8 cellular contexts compared by ENCODE assay signal in the genomic region with DNA sequence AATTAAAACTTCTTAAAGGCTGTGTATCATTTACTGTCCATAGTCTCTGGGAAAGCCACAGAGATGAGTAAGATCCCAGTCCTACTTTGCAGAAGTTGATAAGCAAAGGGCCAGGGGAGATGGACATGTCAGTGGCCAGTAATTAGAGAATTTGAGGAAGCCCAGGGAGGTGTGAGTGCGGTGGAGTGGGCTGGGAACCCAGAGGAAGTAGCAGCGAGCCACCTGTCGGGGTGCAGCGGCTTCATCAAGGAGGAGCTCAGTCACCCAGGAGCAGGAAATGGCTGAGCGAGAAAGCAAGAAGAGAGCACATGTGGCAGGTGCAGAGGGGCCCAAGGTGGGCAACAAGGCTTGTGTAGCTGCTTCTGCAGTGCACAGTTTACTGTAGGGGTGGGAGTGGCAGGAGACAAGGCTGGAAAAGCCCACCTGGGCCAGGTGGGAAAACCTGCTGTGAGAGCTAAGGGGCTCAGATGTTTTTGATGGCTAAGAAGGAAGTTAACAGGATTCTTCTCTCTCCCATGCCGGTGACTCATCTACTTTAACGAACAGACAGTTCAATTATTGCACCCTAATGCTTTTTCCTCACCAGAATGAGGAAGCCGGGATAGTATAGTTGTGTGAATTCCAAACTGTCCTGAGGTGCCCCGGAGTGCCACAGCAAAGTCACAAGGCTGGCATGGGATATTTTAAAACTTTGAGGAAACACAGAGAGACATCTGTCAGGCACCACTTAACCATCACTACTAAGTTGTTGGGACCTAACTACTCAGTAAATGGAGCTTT. TPM values are rescaled to one million over a fixed set of nuclear protein-coding genes. Genes with fewer than 3 reads are reported as not detected.
DNase-seq lines count a peak whose midpoint lies in the region; ATAC-seq and TF ChIP-seq lines count a peak whose summit lies in the region.

No MANE protein-coding gene starts in this region.

- DNase-seq in Kasumi-1 (lab: John Stamatoyannopoulos, UW) (peak; percentile 68 to 71), neuronal stem cell (ENCODE audit: low spot score) (no peak), chondrocyte (ENCODE audit: low spot score) (no peak), AG20443 (ENCODE audit: low spot score) (no peak), putamen (ENCODE audit: low spot score) (no peak)
- DNase-seq in activated T-helper 1 cell treated with anti-CD3 and anti-CD28 coated beads, Interleukin-12 subunit alpha, Interleukin-12 subunit beta, Interleukin-2, Interleukin-4 antibody, amounts not matched to agents 30 ng/mL and 10 ng/mL and 1 ng/mL, durations not matched to agents 14 hours and 24 hours and 36 hours (ENCODE audit: low spot score) = peak; percentile 11

- no peak overlapping the region for H2AK5ac ChIP-seq in neuronal stem cell (ENCODE audit: low read depth, low read length)

- H3K9me3 ChIP-seq in BLaER1 (peaks cover 21% of the 10 kb centered on the region), neuronal stem cell (replicated peaks in 1 of 2; ENCODE audit: control insufficient read depth in 2 of 2, insufficient read depth in 1 of 2, low read depth in 1 of 2, low read length in 2 of 2) (peaks cover 0 to 12% of the 10 kb centered on the region in 2 donors)

- TF ChIP-seq CTCF in chondrocyte (IDR thresholded peaks at IDR 0.05) = no peak

- H2BK5ac ChIP-seq in neuronal stem cell (ENCODE audit: low read length) = no peak overlapping the region

- no peak overlapping the region for H3K9ac ChIP-seq in BLaER1
- H3K9ac ChIP-seq in neuronal stem cell (ENCODE audit: low read depth, low read length, poor library complexity) = no peak overlapping the region

- H3K4me1 Mint-ChIP-seq in activated T-helper 1 cell treated with anti-CD3 and anti-CD28 coated beads, Interleukin-12 subunit alpha, Interleukin-12 subunit beta, Interleukin-2, Interleukin-4 antibody, amounts not matched to agents 30 ng/mL and 10 ng/mL and 1 ng/mL, durations not matched to agents 14 hours and 24 hours and 36 hours (ENCODE audit: low read depth) = peaks cover 41% of the 10 kb centered on the region
- no peaks in the 10 kb centered on the region for H3K4me1 Mint-ChIP-seq in chondrocyte (ENCODE audit: low read depth)

- H3K27ac ChIP-seq in BLaER1 = peak overlapping the region; percentile 39; the same call in 1 of the 2 replicates
- H3K27ac ChIP-seq in neuronal stem cell (replicated peaks; ENCODE audit: low read length) = no peak overlapping the region

- H4K20me1 ChIP-seq in BLaER1 = peaks cover 94% of the 10 kb centered on the region

- no peak overlapping the region for H3K14ac ChIP-seq in neuronal stem cell (ENCODE audit: low read length)

- peaks cover 9% of the 10 kb centered on the region for H3K27me3 Mint-ChIP-seq in activated T-helper 1 cell treated with anti-CD3 and anti-CD28 coated beads, Interleukin-12 subunit alpha, Interleukin-12 subunit beta, Interleukin-2, Interleukin-4 antibody, amounts not matched to agents 30 ng/mL and 10 ng/mL and 1 ng/mL, durations not matched to agents 14 hours and 24 hours and 36 hours (ENCODE audit: insufficient read depth)
- H3K27me3 Mint-ChIP-seq in chondrocyte (ENCODE audit: low read depth) = no peaks in the 10 kb centered on the region

- peaks cover 40% of the 10 kb centered on the region for H3K36me3 ChIP-seq in BLaER1
- no peaks in the 10 kb centered on the region for H3K36me3 ChIP-seq in neuronal stem cell (replicated peaks in 1 of 2; ENCODE audit: control insufficient read depth in 2 of 2, insufficient read depth in 2 of 2, low read length in 2 of 2)

- H3K27me3 ChIP-seq in BLaER1 (no peaks in the 10 kb centered on the region), neuronal stem cell (ENCODE audit: control insufficient read depth in 3 of 3, insufficient read depth in 3 of 3, low read depth in 1 of 3, low read length in 3 of 3) (no peaks in the 10 kb centered on the region)

- no peak overlapping the region for H2BK12ac ChIP-seq in neuronal stem cell (ENCODE audit: low read length)

- no peak overlapping the region for H3K4me3 ChIP-seq in BLaER1
- peak overlapping the region in 1 of 2 donors; percentile 61 for H3K4me3 ChIP-seq in neuronal stem cell (ENCODE audit: low read length in 2 of 2)

- peak overlapping the region; percentile 52 for H3K4me2 ChIP-seq in BLaER1
- H3K4me2 ChIP-seq in neuronal stem cell (ENCODE audit: insufficient read depth, low read length, poor library complexity, severe bottlenecking) = no peak overlapping the region

- H3K4me3 Mint-ChIP-seq in activated T-helper 1 cell treated with anti-CD3 and anti-CD28 coated beads, Interleukin-12 subunit alpha, Interleukin-12 subunit beta, Interleukin-2, Interleukin-4 antibody, amounts not matched to agents 30 ng/mL and 10 ng/mL and 1 ng/mL, durations not matched to agents 14 hours and 24 hours and 36 hours = no peak overlapping the region
- no peak overlapping the region for H3K4me3 Mint-ChIP-seq in chondrocyte (ENCODE audit: unreplicated experiment)

- peak overlapping the region; percentile 75 for H3K27ac Mint-ChIP-seq in activated T-helper 1 cell treated with anti-CD3 and anti-CD28 coated beads, Interleukin-12 subunit alpha, Interleukin-12 subunit beta, Interleukin-2, Interleukin-4 antibody, amounts not matched to agents 30 ng/mL and 10 ng/mL and 1 ng/mL, durations not matched to agents 14 hours and 24 hours and 36 hours
- H3K27ac Mint-ChIP-seq in chondrocyte (ENCODE audit: unreplicated experiment) = no peak overlapping the region

- peak overlapping the region; percentile 76 for H3K18ac ChIP-seq in neuronal stem cell (ENCODE audit: low read length)

- H4K8ac ChIP-seq in neuronal stem cell (ENCODE audit: low read depth, low read length) = no peak overlapping the region

- no peaks in the 10 kb centered on the region for H3K79me1 ChIP-seq in neuronal stem cell (ENCODE audit: low read depth, low read length)

- H3K36me3 Mint-ChIP-seq in activated T-helper 1 cell treated with anti-CD3 and anti-CD28 coated beads, Interleukin-12 subunit alpha, Interleukin-12 subunit beta, Interleukin-2, Interleukin-4 antibody, amounts not matched to agents 30 ng/mL and 10 ng/mL and 1 ng/mL, durations not matched to agents 14 hours and 24 hours and 36 hours (ENCODE audit: low read depth) = peaks cover 2% of the 10 kb centered on the region
- H3K36me3 Mint-ChIP-seq in chondrocyte (ENCODE audit: low read depth) = no peaks in the 10 kb centered on the region

- no CpG with 5 or more reads among the region's 9 CpGs for WGBS in neuronal stem cell (ENCODE audit: extremely low coverage in 2 of 2, insufficient read length in 2 of 2, insufficient replicate concordance in 1 of 2), 2 donors

- peaks cover 5% of the 10 kb centered on the region for H3K9me3 Mint-ChIP-seq in activated T-helper 1 cell treated with anti-CD3 and anti-CD28 coated beads, Interleukin-12 subunit alpha, Interleukin-12 subunit beta, Interleukin-2, Interleukin-4 antibody, amounts not matched to agents 30 ng/mL and 10 ng/mL and 1 ng/mL, durations not matched to agents 14 hours and 24 hours and 36 hours
- peaks cover 6% of the 10 kb centered on the region for H3K9me3 Mint-ChIP-seq in chondrocyte (ENCODE audit: low read depth)

- ATAC-seq in GM21423 (IDR thresholded peaks at IDR 0.05; ENCODE audit: unreplicated experiment) = peak; percentile 77

- intact Hi-C loops in activated T-helper 1 cell treated with anti-CD3 and anti-CD28 coated beads, Interleukin-12 subunit alpha, Interleukin-12 subunit beta, Interleukin-2, Interleukin-4 antibody, amounts not matched to agents 30 ng/mL and 10 ng/mL and 1 ng/mL, durations not matched to agents 14 hours and 24 hours and 36 hours (cut with micrococcal nuclease) = loop anchor here (1.0 kb wide), 7 partner anchors 14 to 193 kb away; no protein-coding TSS in a partner anchor

- no peak overlapping the region for H3K4ac ChIP-seq in neuronal stem cell (ENCODE audit: low read length)

- no peak overlapping the region for H4K91ac ChIP-seq in neuronal stem cell (ENCODE audit: low read depth, low read length, poor library complexity)

- no peak overlapping the region for H3K23ac ChIP-seq in neuronal stem cell (ENCODE audit: low read depth, low read length, poor library complexity)

- no peak overlapping the region for H2AFZ ChIP-seq in neuronal stem cell (ENCODE audit: low read length)

- H3K4me1 ChIP-seq in BLaER1 (peaks cover 57% of the 10 kb centered on the region), neuronal stem cell (ENCODE audit: control insufficient read depth in 2 of 2, insufficient read depth in 1 of 2, low read depth in 1 of 2, low read length in 2 of 2) (peaks cover 0 to 11% of the 10 kb centered on the region in 2 donors)

- H2BK15ac ChIP-seq in neuronal stem cell (ENCODE audit: low read length) = no peak overlapping the region

- H2BK120ac ChIP-seq in neuronal stem cell (ENCODE audit: low read depth, low read length) = no peak overlapping the region

RNA-seq across cellular contexts. Expression of a gene that starts 34.8 kb away (rescaled TPM):
- total RNA-seq in activated T-helper 1 cell treated with anti-CD3 and anti-CD28 coated beads, Interleukin-12 subunit alpha, Interleukin-12 subunit beta, Interleukin-2, Interleukin-4 antibody, amounts not matched to agents 30 ng/mL and 10 ng/mL and 1 ng/mL, durations not matched to agents 14 hours and 24 hours and 36 hours = 25.8 and 26.2 TPM in 2 replicates
- 15.1 TPM for polyA plus RNA-seq in neuronal stem cell (2013, experiment 1 of 2)
- 14.4 TPM for polyA plus RNA-seq in neuronal stem cell (2013, experiment 2 of 2)
- total RNA-seq in chondrocyte = 27.6 to 30.0 TPM (median 29.8 TPM) in 3 replicates

Comparison
In these comparisons a context has a peak if more than half of its experiments do, and no peak if none do; other contexts are left out.
1. DNase-seq: peak in Kasumi-1 (2 of 2) and activated T-helper 1 cell treated with anti-CD3 and anti-CD28 coated beads, Interleukin-12 subunit alpha, Interleukin-12 subunit beta, Interleukin-2, Interleukin-4 antibody, amounts not matched to agents 30 ng/mL and 10 ng/mL and 1 ng/mL, durations not matched to agents 14 hours and 24 hours and 36 hours (single experiment); none in neuronal stem cell (single experiment), chondrocyte (single experiment), AG20443 (single experiment) and putamen (single experiment).